ENCODE assay signal across 10 cellular contexts in the genomic region with DNA sequence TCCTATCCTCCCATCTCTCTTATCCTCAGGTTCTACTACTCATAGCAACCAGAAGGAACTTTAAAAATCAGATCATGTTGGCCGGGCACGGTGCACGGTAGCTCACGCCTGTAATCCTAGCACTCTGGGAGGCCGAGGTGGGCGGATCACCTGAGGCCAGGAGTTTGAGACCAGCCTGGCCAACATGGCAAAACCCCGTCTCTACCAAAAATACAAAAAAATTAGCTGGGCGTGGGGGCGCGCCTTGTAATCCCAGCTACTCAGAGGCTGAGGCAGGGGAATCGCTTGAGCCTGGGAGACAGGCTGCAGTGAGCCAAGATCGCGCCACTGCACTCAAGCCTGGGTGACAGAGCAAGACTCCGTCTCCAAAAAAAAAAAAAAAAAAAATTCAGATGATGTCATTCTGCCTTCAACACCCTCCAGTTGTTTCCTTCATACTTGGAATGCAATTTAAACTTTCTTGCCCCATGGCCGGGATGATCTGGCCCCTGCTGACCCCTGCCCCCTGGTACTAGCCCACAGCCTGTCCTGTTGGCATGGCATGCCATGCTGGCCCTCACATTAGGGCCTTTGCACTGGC. TPM values are rescaled to one million over a fixed set of nuclear protein-coding genes. Genes with fewer than 3 reads are reported as not detected.
DNase-seq lines count a peak whose midpoint lies in the region; ATAC-seq, FAIRE-seq and TF ChIP-seq lines count a peak whose summit lies in the region.
"Not testable (repeated sequence)": the region's sequence is repeated elsewhere in the genome, so short reads cannot be mapped to it uniquely, and the experiment has no call there.
"Had no signal": no experiment of that assay in that cellular context is flagged by ENCODE, and none has a peak within 500 bp of the region (broad histone marks: within the 10 kb centered on the region; RNA-seq: fewer than 3 reads in every experiment).

No MANE protein-coding gene starts in this region.

- H3K4me3 ChIP-seq in CD8-positive, alpha-beta memory T cell (ENCODE audit: low read length): peak overlapping the region; percentile 86
- H3K4me3 ChIP-seq in astrocyte of the spinal cord (ENCODE audit: low read depth, low read length): peak overlapping the region; percentile 74
- H3K4me3 ChIP-seq in esophagus squamous epithelium: peak overlapping the region; percentile 45 to 76 (median 66)
- peak overlapping the region; percentile 75 to 88 (median 84) for H3K4me3 ChIP-seq in HepG2 (replicated peaks in 1 of 3; ENCODE audit: insufficient read depth in 1 of 3, low read depth in 2 of 3, low read length in 3 of 3)
- peak overlapping the region; percentile 70 for H3K4me3 ChIP-seq in ovary
- H3K4me3 ChIP-seq in tibial nerve: peak overlapping the region in 3 of 4 donors; percentile 57 to 79 (median 59)

- not testable (repeated sequence) for H3K36me3 ChIP-seq in CD8-positive, alpha-beta memory T cell (ENCODE audit: insufficient read depth, low read length); KOPT-K1 (ENCODE audit: insufficient read depth, low read length); esophagus squamous epithelium; HepG2 (replicated peaks in 1 of 2; ENCODE audit: control insufficient read depth in 1 of 2, insufficient read depth in 2 of 2, low read length in 2 of 2); ovary; tibial nerve

- TF ChIP-seq CTCF in VCaP (conservative IDR thresholded peaks at IDR 0.05); astrocyte of the spinal cord (IDR thresholded peaks at IDR 0.05; ENCODE audit: low read depth, low read length); esophagus squamous epithelium (IDR thresholded peaks at IDR 0.05); HepG2 (CRISPR knock-in tag; IDR thresholded peaks at IDR 0.05); ovary (IDR thresholded peaks at IDR 0.05); tibial nerve (IDR thresholded peaks at IDR 0.05): not testable (repeated sequence)

- not testable (repeated sequence) for H3K36me3 Mint-ChIP-seq in CD8-positive, alpha-beta memory T cell

- TF ChIP-seq POLR2A in esophagus squamous epithelium (IDR thresholded peaks at IDR 0.05); HepG2 (IDR thresholded peaks at IDR 0.05; ENCODE audit: insufficient read depth in 1 of 2, low read depth in 2 of 2, low read length in 2 of 2); ovary (IDR thresholded peaks at IDR 0.05); tibial nerve (IDR thresholded peaks at IDR 0.05): not testable (repeated sequence)

- CTCF ChIA-PET in CD8-positive, alpha-beta memory T cell (lab: Charles Lee): interaction anchor here (0.6 to 15.9 kb wide), 11 partner anchors 7 to 78 kb away, joined by 3 to 266 read pairs (median 5); a partner anchor contains a TSS
- CTCF ChIA-PET in HepG2 (lab: Yijun Ruan, JAX; ENCODE audit: low intra/inter-chr PET ratio, low total read pairs): interaction anchor here (1.5 to 9.0 kb wide), 5 partner anchors 15 to 45 kb away, joined by 3 to 265 read pairs (median 29); a partner anchor contains a TSS

- not testable (repeated sequence) for H4K20me1 ChIP-seq in HepG2 (ENCODE audit: insufficient read depth, low read length)

- H3K9ac ChIP-seq in HepG2 (ENCODE audit: insufficient read depth, low read depth, low read length): peak overlapping the region; percentile 72

- not testable (repeated sequence) for H3K27me3 Mint-ChIP-seq in CD8-positive, alpha-beta memory T cell

- FAIRE-seq in HepG2 (lab: Jason Lieb, UNC): not testable (repeated sequence)

- not testable (repeated sequence) for H3K9me3 ChIP-seq in CD8-positive, alpha-beta memory T cell (ENCODE audit: low read length); KOPT-K1 (ENCODE audit: insufficient read depth, low read length, poor library complexity, severe bottlenecking); esophagus squamous epithelium; HepG2 (ENCODE audit: low read length); ovary; tibial nerve

- H3K4me3 Mint-ChIP-seq in CD8-positive, alpha-beta memory T cell: peak overlapping the region; percentile 85 to 99 (median 94)

- not testable (repeated sequence) for H3K79me2 ChIP-seq in HepG2 (ENCODE audit: insufficient read depth, low read length)

- not testable (repeated sequence) for TF ChIP-seq RAD21 in HepG2 (CRISPR knock-in tag; IDR thresholded peaks at IDR 0.05)

- not testable (repeated sequence) for TF ChIP-seq EP300 in HepG2 (IDR thresholded peaks at IDR 0.05; ENCODE audit: low read depth in 2 of 2, low read length in 2 of 2); HepG2 (CRISPR knock-in tag; IDR thresholded peaks at IDR 0.05; ENCODE audit: borderline replicate concordance); ovary (IDR thresholded peaks at IDR 0.05); tibial nerve (IDR thresholded peaks at IDR 0.05)

- not testable (repeated sequence) for H2AFZ ChIP-seq in HepG2 (ENCODE audit: low read length)

- peaks cover 20% of the 10 kb centered on the region for H3K4me1 ChIP-seq in CD8-positive, alpha-beta memory T cell (ENCODE audit: insufficient read depth, low read length)
- H3K4me1 ChIP-seq in esophagus squamous epithelium: peaks cover 24 to 53% (median 30%) of the 10 kb centered on the region in 3 donors
- peaks cover 74% of the 10 kb centered on the region for H3K4me1 ChIP-seq in HepG2 (ENCODE audit: insufficient read depth, low read length)
- not testable (repeated sequence) for H3K4me1 ChIP-seq in ovary (ENCODE audit: insufficient read depth)
- H3K4me1 ChIP-seq in tibial nerve: peaks cover 0 to 33% (median 14%) of the 10 kb centered on the region in 4 donors

- not testable (repeated sequence) for DNase-seq in CD8-positive, alpha-beta memory T cell; astrocyte of the spinal cord (ENCODE audit: low read depth, low spot score); esophagus squamous epithelium (lab: John Stamatoyannopoulos, UW); HepG2 (ENCODE audit: low spot score); ovary; tibial nerve (ENCODE audit: low spot score in 2 of 2)

- WGBS in esophagus squamous epithelium, 2 donors: 26 to 36% methylated on average over 11 to 15 of the region's 15 CpGs
- 50% methylated on average over 15 of the region's 15 CpGs for WGBS in HepG2 (ENCODE audit: low lambda C conversion rate)
- 40 to 47% (median 46%) methylated on average over 15 of the region's 15 CpGs for WGBS in ovary, 3 donors
- 39 to 43% methylated on average over 15 of the region's 15 CpGs for WGBS in tibial nerve, 2 donors

- not testable (repeated sequence) for H3K9me3 Mint-ChIP-seq in CD8-positive, alpha-beta memory T cell

- POLR2A ChIA-PET in CD8-positive, alpha-beta memory T cell (lab: Charles Lee): interaction anchor here (0.7 to 3.2 kb wide), 4 partner anchors 8 to 1272 kb away, joined by 4 to 35 read pairs (median 7); a partner anchor contains a TSS
- POLR2A ChIA-PET in HepG2 (lab: Yijun Ruan, JAX): interaction anchor here (0.7 to 7.3 kb wide), 12 partner anchors 8 to 109 kb away, joined by 3 to 117 read pairs (median 8); a partner anchor contains a TSS

- not testable (repeated sequence) for H3K27ac ChIP-seq in CD8-positive, alpha-beta memory T cell (ENCODE audit: low read depth, low read length); ovary
- H3K27ac ChIP-seq in KOPT-K1 (ENCODE audit: low read depth, low read length, poor library complexity, severe bottlenecking) (peak overlapping the region; percentile 93), VCaP (peak overlapping the region; percentile 82), esophagus squamous epithelium (peak overlapping the region; percentile 86 to 95 (median 90)), HepG2 (ENCODE audit: extremely low read length, insufficient read depth, low read length) (peak overlapping the region; percentile 70), tibial nerve (peak overlapping the region in 3 of 4 donors; percentile 57 to 88 (median 82))

- in situ Hi-C loops in astrocyte of the spinal cord (cut with HindIII; ENCODE audit: low sequenced_read_pairs): not testable (repeated sequence)
- in situ Hi-C loops in HepG2 (cut with HindIII; ENCODE audit: extremely low pct_ligation_motif_present, low pct_unique_long_range_greater_than_20kb): loop anchor here (5.0 kb wide), 2 partner anchors 36 to 44 kb away; a partner anchor contains a TSS

- H3K4me1 Mint-ChIP-seq in CD8-positive, alpha-beta memory T cell: peaks cover 16 to 33% (median 24%) of the 10 kb centered on the region in 3 donors

- H3K27me3 ChIP-seq in CD8-positive, alpha-beta memory T cell (ENCODE audit: insufficient read depth, low read length, poor library complexity, severe bottlenecking); esophagus squamous epithelium; HepG2 (ENCODE audit: control insufficient read depth in 1 of 2, insufficient read depth in 2 of 2, low read length in 2 of 2); ovary; tibial nerve: not testable (repeated sequence)

- not testable (repeated sequence) for BruUV-seq in HepG2 (replicated peaks; lab: Mats Ljungman, UMichigan)

- intact Hi-C loops in esophagus squamous epithelium (cut with DNase I): not testable (repeated sequence)
- intact Hi-C loops in HepG2 (cut with micrococcal nuclease; ENCODE audit: unreplicated experiment) (loop anchor here (5.0 kb wide), 1 partner anchor 44 kb away; no protein-coding TSS in a partner anchor), ovary (cut with DNase I) (loop anchor here in 2 of 4 donors (5.0 kb wide), 1 partner anchor 44 kb away; no protein-coding TSS in a partner anchor)

- peak overlapping the region; percentile 92 for H3K4me2 ChIP-seq in HepG2 (ENCODE audit: low read depth, low read length)

- ATAC-seq in HepG2: not testable (repeated sequence)

- H3K27ac Mint-ChIP-seq in CD8-positive, alpha-beta memory T cell: peak overlapping the region; percentile 63 to 93 (median 88)

RNA-seq across cellular contexts. Expression of a gene that starts 7.7 kb away (rescaled TPM):
- total RNA-seq in CD8-positive, alpha-beta memory T cell: 100 to 1,000 TPM; 259 to 265 TPM
- 665 TPM for polyA plus RNA-seq in CD8-positive, alpha-beta memory T cell
- total RNA-seq in esophagus squamous epithelium: 100 to 1,000 TPM in 2 of 4 donors, 10 to 100 TPM in 2; 39.8 to 122 (median 76.5) TPM
- total RNA-seq in HepG2 (2016; rRNA removed; fragmentation: Illumina TruSeq; extraction: Trizol): 34.5 and 51.1 TPM in 2 replicates
- total RNA-seq in HepG2 (2016; cell fraction: cytosol; rRNA removed; fragmentation: Illumina TruSeq; extraction: Trizol; ENCODE audit: low read depth): 26.6 and 32.1 TPM in 2 replicates
- 33.4 and 51.3 TPM in 2 replicates for total RNA-seq in HepG2 (2016; cell fraction: insoluble cytoplasmic fraction; rRNA removed; fragmentation: Illumina TruSeq; extraction: Trizol)
- 43.7 and 48.0 TPM in 2 replicates for total RNA-seq in HepG2 (2016; cell fraction: membrane; rRNA removed; fragmentation: Illumina TruSeq; extraction: Trizol)
- 26.6 and 32.5 TPM in 2 replicates for total RNA-seq in HepG2 (2016; cell fraction: nucleus; rRNA removed; fragmentation: Illumina TruSeq; extraction: Trizol)
- polyA plus RNA-seq in HepG2 (2011; rRNA removed): 66.1 and 66.2 TPM in 2 replicates
- polyA plus RNA-seq in HepG2 (2011; cell fraction: cytosol; rRNA removed): 64.5 and 77.2 TPM in 2 replicates
- 39.4 and 42.6 TPM in 2 replicates for polyA plus RNA-seq in HepG2 (2011; cell fraction: nucleus; rRNA removed)
- polyA plus RNA-seq in HepG2 (2012): 25.4 and 25.9 TPM in 2 replicates
- 37.3 and 42.8 TPM in 2 replicates for polyA plus RNA-seq in HepG2 (2016; cell fraction: cytosol; fragmentation: Illumina TruSeq; extraction: Trizol; ENCODE audit: low read depth)
- 57.1 and 66.6 TPM in 2 replicates for polyA plus RNA-seq in HepG2 (2016; cell fraction: insoluble cytoplasmic fraction; fragmentation: Illumina TruSeq; extraction: Trizol; ENCODE audit: low read depth)
- 69.3 and 71.1 TPM in 2 replicates for polyA plus RNA-seq in HepG2 (2016; cell fraction: membrane; fragmentation: Illumina TruSeq; extraction: Trizol; ENCODE audit: low read depth)
- 73.5 and 75.3 TPM in 2 replicates for polyA plus RNA-seq in HepG2 (2016; cell fraction: nucleus; fragmentation: Illumina TruSeq; extraction: Trizol; ENCODE audit: insufficient read depth, low read depth)
- 111 and 236 TPM in 2 replicates for polyA minus RNA-seq in HepG2 (2011; rRNA and poly(A)+ RNA removed; ENCODE audit: low replicate concordance)
- polyA minus RNA-seq in HepG2 (2011; cell fraction: cytosol; rRNA and poly(A)+ RNA removed): 26.0 and 26.4 TPM in 2 replicates
- polyA minus RNA-seq in HepG2 (2011; cell fraction: nucleus; rRNA and poly(A)+ RNA removed): 16.4 and 20.0 TPM in 2 replicates
- total RNA-seq in ovary: 100 to 1,000 TPM in 6 of 7 donors, 10 to 100 TPM in 1; 72.3 to 259 (median 212) TPM
- 100 to 1,000 TPM; 189 to 309 TPM for polyA plus RNA-seq in ovary
- total RNA-seq in tibial nerve: 100 to 1,000 TPM; 201 to 265 (median 243) TPM

RNA-seq across cellular contexts. Expression of a gene that starts 23.2 kb away (rescaled TPM):
- total RNA-seq in CD8-positive, alpha-beta memory T cell: not detected
- polyA plus RNA-seq in CD8-positive, alpha-beta memory T cell: not detected
- total RNA-seq in esophagus squamous epithelium (not detected), HepG2 (2016; rRNA removed; fragmentation: Illumina TruSeq; extraction: Trizol) (14.3 and 29.8 TPM in 2 replicates), ovary (10 to 100 TPM in 2 of 7 donors, 1 to 10 TPM in 5; 3.0 to 10.9 (median 8.3) TPM), tibial nerve (1 to 10 TPM in 2 of 4 donors, under 1 TPM in 2; 0.21 to 8.1 (median 1.5) TPM)
- 9.4 and 12.0 TPM in 2 replicates for total RNA-seq in HepG2 (2016; cell fraction: cytosol; rRNA removed; fragmentation: Illumina TruSeq; extraction: Trizol; ENCODE audit: low read depth)
- 14.3 and 31.3 TPM in 2 replicates for total RNA-seq in HepG2 (2016; cell fraction: insoluble cytoplasmic fraction; rRNA removed; fragmentation: Illumina TruSeq; extraction: Trizol)
- total RNA-seq in HepG2 (2016; cell fraction: membrane; rRNA removed; fragmentation: Illumina TruSeq; extraction: Trizol): 13.7 and 15.1 TPM in 2 replicates
- total RNA-seq in HepG2 (2016; cell fraction: nucleus; rRNA removed; fragmentation: Illumina TruSeq; extraction: Trizol): 51.2 and 60.9 TPM in 2 replicates
- polyA plus RNA-seq in HepG2 (2011; rRNA removed) (164 and 247 TPM in 2 replicates), ovary (1 to 10 TPM; 1.6 to 6.6 TPM)
- polyA plus RNA-seq in HepG2 (2011; cell fraction: cytosol; rRNA removed): 69.6 and 77.8 TPM in 2 replicates
- 645 and 755 TPM in 2 replicates for polyA plus RNA-seq in HepG2 (2011; cell fraction: nucleus; rRNA removed)
- 101 and 126 TPM in 2 replicates for polyA plus RNA-seq in HepG2 (2012)
- 7.3 and 7.5 TPM in 2 replicates for polyA plus RNA-seq in HepG2 (2016; cell fraction: cytosol; fragmentation: Illumina TruSeq; extraction: Trizol; ENCODE audit: low read depth)
- polyA plus RNA-seq in HepG2 (2016; cell fraction: insoluble cytoplasmic fraction; fragmentation: Illumina TruSeq; extraction: Trizol; ENCODE audit: low read depth): 17.2 and 22.9 TPM in 2 replicates
- polyA plus RNA-seq in HepG2 (2016; cell fraction: membrane; fragmentation: Illumina TruSeq; extraction: Trizol; ENCODE audit: low read depth): 12.8 and 13.7 TPM in 2 replicates
- 146 and 148 TPM in 2 replicates for polyA plus RNA-seq in HepG2 (2016; cell fraction: nucleus; fragmentation: Illumina TruSeq; extraction: Trizol; ENCODE audit: insufficient read depth, low read depth)
- polyA minus RNA-seq in HepG2 (2011; rRNA and poly(A)+ RNA removed; ENCODE audit: low replicate concordance): 0.14 and 257 TPM in 2 replicates
- polyA minus RNA-seq in HepG2 (2011; cell fraction: cytosol; rRNA and poly(A)+ RNA removed): 61.1 and 83.0 TPM in 2 replicates
- 113 and 140 TPM in 2 replicates for polyA minus RNA-seq in HepG2 (2011; cell fraction: nucleus; rRNA and poly(A)+ RNA removed)
- total RNA-seq: HT-29, lung microvascular endothelial cell had no signal

RNA-seq across cellular contexts. Expression of a gene that starts 36.9 kb away (rescaled TPM):
- not detected for total RNA-seq in CD8-positive, alpha-beta memory T cell
- not detected for polyA plus RNA-seq in CD8-positive, alpha-beta memory T cell
- total RNA-seq in esophagus squamous epithelium (not detected), HepG2 (2016; rRNA removed; fragmentation: Illumina TruSeq; extraction: Trizol) (0.15 TPM in 1 of 2 replicates, not detected in the other), ovary (not detected), tibial nerve (not detected)
- total RNA-seq in HepG2 (2016; cell fraction: cytosol; rRNA removed; fragmentation: Illumina TruSeq; extraction: Trizol; ENCODE audit: low read depth): 1.8 and 2.0 TPM in 2 replicates
- total RNA-seq in HepG2 (2016; cell fraction: insoluble cytoplasmic fraction; rRNA removed; fragmentation: Illumina TruSeq; extraction: Trizol): 0.09 and 0.28 TPM in 2 replicates
- total RNA-seq in HepG2 (2016; cell fraction: membrane; rRNA removed; fragmentation: Illumina TruSeq; extraction: Trizol): 0.87 and 1.1 TPM in 2 replicates
- 0.25 and 0.44 TPM in 2 replicates for total RNA-seq in HepG2 (2016; cell fraction: nucleus; rRNA removed; fragmentation: Illumina TruSeq; extraction: Trizol)
- polyA plus RNA-seq in HepG2 (2011; rRNA removed) (0.03 TPM in 1 of 2 replicates, not detected in the other), ovary (not detected)
- not detected in 2 replicates for polyA plus RNA-seq in HepG2 (2011; cell fraction: cytosol; rRNA removed)
- polyA plus RNA-seq in HepG2 (2011; cell fraction: nucleus; rRNA removed): 0.14 and 0.33 TPM in 2 replicates
- 0.08 TPM in 1 of 2 replicates, not detected in the other for polyA plus RNA-seq in HepG2 (2012)
- not detected in 2 replicates for polyA plus RNA-seq in HepG2 (2016; cell fraction: cytosol; fragmentation: Illumina TruSeq; extraction: Trizol; ENCODE audit: low read depth)
- polyA plus RNA-seq in HepG2 (2016; cell fraction: insoluble cytoplasmic fraction; fragmentation: Illumina TruSeq; extraction: Trizol; ENCODE audit: low read depth): not detected in 2 replicates
- polyA plus RNA-seq in HepG2 (2016; cell fraction: membrane; fragmentation: Illumina TruSeq; extraction: Trizol; ENCODE audit: low read depth): not detected in 2 replicates
- polyA plus RNA-seq in HepG2 (2016; cell fraction: nucleus; fragmentation: Illumina TruSeq; extraction: Trizol; ENCODE audit: insufficient read depth, low read depth): 0.31 TPM in 1 of 2 replicates, not detected in the other
- 0.47 and 2.3 TPM in 2 replicates for polyA minus RNA-seq in HepG2 (2011; rRNA and poly(A)+ RNA removed; ENCODE audit: low replicate concordance)
- polyA minus RNA-seq in HepG2 (2011; cell fraction: cytosol; rRNA and poly(A)+ RNA removed): 0.26 TPM in 1 of 2 replicates, not detected in the other
- polyA minus RNA-seq in HepG2 (2011; cell fraction: nucleus; rRNA and poly(A)+ RNA removed): 1.2 and 1.5 TPM in 2 replicates
- total RNA-seq: lung microvascular endothelial cell had no signal

RNA-seq across cellular contexts. Expression of a gene that starts 40.7 kb away (rescaled TPM):
- total RNA-seq in CD8-positive, alpha-beta memory T cell: under 1 TPM in 1 of 2 experiments, not detected in 1; 0.22 TPM
- not detected for polyA plus RNA-seq in CD8-positive, alpha-beta memory T cell
- total RNA-seq in esophagus squamous epithelium: 1 to 10 TPM in 3 of 4 donors, under 1 TPM in 1; 0.70 to 8.2 (median 2.4) TPM
- total RNA-seq in HepG2 (2016; rRNA removed; fragmentation: Illumina TruSeq; extraction: Trizol): 25.6 and 93.2 TPM in 2 replicates
- 12.3 and 13.3 TPM in 2 replicates for total RNA-seq in HepG2 (2016; cell fraction: cytosol; rRNA removed; fragmentation: Illumina TruSeq; extraction: Trizol; ENCODE audit: low read depth)
- total RNA-seq in HepG2 (2016; cell fraction: insoluble cytoplasmic fraction; rRNA removed; fragmentation: Illumina TruSeq; extraction: Trizol): 23.5 and 94.1 TPM in 2 replicates
- total RNA-seq in HepG2 (2016; cell fraction: membrane; rRNA removed; fragmentation: Illumina TruSeq; extraction: Trizol): 18.0 and 19.0 TPM in 2 replicates
- 106 and 120 TPM in 2 replicates for total RNA-seq in HepG2 (2016; cell fraction: nucleus; rRNA removed; fragmentation: Illumina TruSeq; extraction: Trizol)
- 158 and 173 TPM in 2 replicates for polyA plus RNA-seq in HepG2 (2011; rRNA removed)
- polyA plus RNA-seq in HepG2 (2011; cell fraction: cytosol; rRNA removed): 99.8 and 199 TPM in 2 replicates
- 824 and 1,487 TPM in 2 replicates for polyA plus RNA-seq in HepG2 (2011; cell fraction: nucleus; rRNA removed)
- 48.8 and 75.5 TPM in 2 replicates for polyA plus RNA-seq in HepG2 (2012)
- 10.5 and 10.8 TPM in 2 replicates for polyA plus RNA-seq in HepG2 (2016; cell fraction: cytosol; fragmentation: Illumina TruSeq; extraction: Trizol; ENCODE audit: low read depth)
- polyA plus RNA-seq in HepG2 (2016; cell fraction: insoluble cytoplasmic fraction; fragmentation: Illumina TruSeq; extraction: Trizol; ENCODE audit: low read depth): 26.4 and 37.1 TPM in 2 replicates
- 15.3 and 17.6 TPM in 2 replicates for polyA plus RNA-seq in HepG2 (2016; cell fraction: membrane; fragmentation: Illumina TruSeq; extraction: Trizol; ENCODE audit: low read depth)
- 390 and 409 TPM in 2 replicates for polyA plus RNA-seq in HepG2 (2016; cell fraction: nucleus; fragmentation: Illumina TruSeq; extraction: Trizol; ENCODE audit: insufficient read depth, low read depth)
- 84.6 and 160 TPM in 2 replicates for polyA minus RNA-seq in HepG2 (2011; rRNA and poly(A)+ RNA removed; ENCODE audit: low replicate concordance)
- polyA minus RNA-seq in HepG2 (2011; cell fraction: cytosol; rRNA and poly(A)+ RNA removed): 55.4 and 70.0 TPM in 2 replicates
- 81.1 and 108 TPM in 2 replicates for polyA minus RNA-seq in HepG2 (2011; cell fraction: nucleus; rRNA and poly(A)+ RNA removed)
- total RNA-seq in ovary: 100 to 1,000 TPM in 1 of 7 donors, 10 to 100 TPM in 6; 18.4 to 224 (median 51.9) TPM
- polyA plus RNA-seq in ovary: 10 to 100 TPM in 1 of 2 donors, 1 to 10 TPM in 1; 5.0 to 30.9 TPM
- total RNA-seq in tibial nerve: 100 to 1,000 TPM; 251 to 334 (median 261) TPM

RNA-seq across cellular contexts. Expression of a gene that starts 50.6 kb away (rescaled TPM):
- total RNA-seq in CD8-positive, alpha-beta memory T cell: not detected
- not detected for polyA plus RNA-seq in CD8-positive, alpha-beta memory T cell
- total RNA-seq in esophagus squamous epithelium: not detected
- total RNA-seq in HepG2 (2016; rRNA removed; fragmentation: Illumina TruSeq; extraction: Trizol): 0.07 TPM in 1 of 2 replicates, not detected in the other
- total RNA-seq in HepG2 (2016; cell fraction: cytosol; rRNA removed; fragmentation: Illumina TruSeq; extraction: Trizol; ENCODE audit: low read depth): not detected in 2 replicates
- total RNA-seq in HepG2 (2016; cell fraction: insoluble cytoplasmic fraction; rRNA removed; fragmentation: Illumina TruSeq; extraction: Trizol): 0.06 TPM in 1 of 2 replicates, not detected in the other
- total RNA-seq in HepG2 (2016; cell fraction: membrane; rRNA removed; fragmentation: Illumina TruSeq; extraction: Trizol): not detected in 2 replicates
- 0.25 TPM in 1 of 2 replicates, not detected in the other for total RNA-seq in HepG2 (2016; cell fraction: nucleus; rRNA removed; fragmentation: Illumina TruSeq; extraction: Trizol)
- 0.41 and 0.44 TPM in 2 replicates for polyA plus RNA-seq in HepG2 (2011; rRNA removed)
- 0.08 and 0.15 TPM in 2 replicates for polyA plus RNA-seq in HepG2 (2011; cell fraction: cytosol; rRNA removed)
- 1.3 and 2.1 TPM in 2 replicates for polyA plus RNA-seq in HepG2 (2011; cell fraction: nucleus; rRNA removed)
- 0.17 and 0.37 TPM in 2 replicates for polyA plus RNA-seq in HepG2 (2012)
- polyA plus RNA-seq in HepG2 (2016; cell fraction: cytosol; fragmentation: Illumina TruSeq; extraction: Trizol; ENCODE audit: low read depth): not detected in 2 replicates
- not detected in 2 replicates for polyA plus RNA-seq in HepG2 (2016; cell fraction: insoluble cytoplasmic fraction; fragmentation: Illumina TruSeq; extraction: Trizol; ENCODE audit: low read depth)
- polyA plus RNA-seq in HepG2 (2016; cell fraction: membrane; fragmentation: Illumina TruSeq; extraction: Trizol; ENCODE audit: low read depth): not detected in 2 replicates
- polyA plus RNA-seq in HepG2 (2016; cell fraction: nucleus; fragmentation: Illumina TruSeq; extraction: Trizol; ENCODE audit: insufficient read depth, low read depth): 0.42 TPM in 1 of 2 replicates, not detected in the other
- 0.09 and 0.34 TPM in 2 replicates for polyA minus RNA-seq in HepG2 (2011; rRNA and poly(A)+ RNA removed; ENCODE audit: low replicate concordance)
- not detected in 2 replicates for polyA minus RNA-seq in HepG2 (2011; cell fraction: cytosol; rRNA and poly(A)+ RNA removed)
- 0.90 TPM in 1 of 2 replicates, not detected in the other for polyA minus RNA-seq in HepG2 (2011; cell fraction: nucleus; rRNA and poly(A)+ RNA removed)
- 1 to 10 TPM in 2 of 7 donors, under 1 TPM in 3, not detected in 2; 0.42 to 1.4 (median 0.76) TPM for total RNA-seq in ovary
- polyA plus RNA-seq in ovary: 1 to 10 TPM in 1 of 2 donors, under 1 TPM in 1; 0.60 to 1.0 TPM
- total RNA-seq in tibial nerve: 1 to 10 TPM; 2.0 to 3.1 (median 2.5) TPM
- total RNA-seq: HT-29, lung microvascular endothelial cell had no signal
